Comparison of ENCODE assay signal across 35 cellular contexts in the genomic region with DNA sequence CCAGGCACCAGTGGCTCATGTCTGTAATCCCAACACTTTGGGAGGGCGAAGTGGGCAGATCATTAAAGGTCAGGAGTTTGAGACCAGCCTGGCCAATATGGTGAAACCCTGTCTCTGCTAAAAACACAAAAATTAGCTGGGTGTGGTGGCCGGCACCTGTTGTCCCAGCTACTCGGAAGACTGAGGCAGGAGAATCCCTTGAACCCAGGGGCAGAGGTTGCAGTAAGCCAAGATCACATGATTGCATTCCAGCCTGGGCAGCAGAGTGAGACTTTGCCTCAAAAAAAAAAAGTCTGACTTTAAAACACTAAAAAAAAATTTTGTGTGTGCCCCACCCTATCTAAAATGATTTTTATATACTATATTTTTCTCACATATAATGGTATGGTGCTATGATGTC.
"Had no signal": no experiment of that assay in that cellular context is flagged by ENCODE, and none has a peak within 500 bp of the region (broad histone marks: within the 10 kb centered on the region; RNA-seq: fewer than 3 reads in every experiment).

No MANE protein-coding gene starts in this region.

- H3K9ac ChIP-seq: KMS-11 had no signal

- H3K36me3 ChIP-seq: MG63 had no signal

- DNase-seq: Karpas-422, Kasumi-1, MG63, MM.1S, MV-4-11, NCI-H1048, NCI-H1092, NCI-H1092 treated with DMSO at 0.1 percent for 48 hours, NCI-H1105, NCI-H1105 treated with DMSO at 0.1 percent for 48 hours, NCI-H1417, NCI-H1417 treated with DMSO at 0.1 percent for 48 hours, NCI-H1436, NCI-H1436 treated with DMSO at 0.1 percent for 48 hours, NCI-H146, NCI-H1694, NCI-H1694 treated with DMSO at 0.1 percent for 48 hours, NCI-H187, NCI-H187 treated with DMSO at 0.1 percent for 48 hours, NCI-H1930, NCI-H2029, NCI-H2029 treated with DMSO at 0.1 percent for 48 hours, NCI-H2081, NCI-H2081 treated with DMSO at 0.1 percent for 48 hours, NCI-H2107, NCI-H2171, NCI-H2171 treated with DMSO at 0.1 percent for 48 hours, NCI-H2227 treated with DMSO at 0.1 percent for 48 hours, NCI-H226, NCI-H345, NCI-H446, NCI-H446 treated with DMSO at 0.1 percent for 48 hours, NCI-H510A, NCI-H510A treated with DMSO at 0.1 percent for 48 hours had no signal

- H3K9me3 ChIP-seq: MG63 had no signal

- H3K4me2 ChIP-seq: KMS-11 had no signal

- H3K4me3 ChIP-seq: MG63 had no signal

- H3K27me3 ChIP-seq: MG63 had no signal

- H3K27ac ChIP-seq: KMS-11 had no signal
